Comparison of ENCODE assay signal across 7 cellular contexts in the genomic region with DNA sequence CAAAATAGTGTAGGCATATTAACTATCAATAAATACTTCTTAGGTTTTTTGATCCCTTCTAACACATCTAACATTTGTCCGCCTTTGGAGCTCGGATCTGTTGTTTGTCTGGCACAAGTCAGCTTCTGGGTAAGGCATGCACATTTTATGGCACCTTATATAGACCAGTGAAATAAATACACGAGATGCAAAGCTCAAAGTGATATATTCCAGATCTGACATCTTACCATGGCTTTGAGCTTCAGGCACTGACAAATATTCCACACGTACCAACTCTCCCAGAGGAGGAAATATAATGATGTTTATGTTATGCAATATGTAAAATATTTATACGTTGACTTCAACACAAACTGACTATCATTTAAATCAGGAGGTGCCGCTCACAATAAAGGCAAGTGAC.
"Had no signal": no experiment of that assay in that cellular context is flagged by ENCODE, and none has a peak within 500 bp of the region (broad histone marks: within the 10 kb centered on the region; RNA-seq: fewer than 3 reads in every experiment).

No MANE protein-coding gene starts in this region.

- DNase-seq: GM23248, GOT3, H7, HCEC 1CT, IMR-90 had no signal

- H3K9ac ChIP-seq: GM23248 had no signal

- ATAC-seq: K562 had no signal

- FAIRE-seq: HTR-8/SVneo, K562 had no signal

- H3K4me3 ChIP-seq: GM23248, K562 had no signal

- H3K27ac ChIP-seq: GM23248 had no signal
